Comparison of ENCODE assay signal across 27 cellular contexts in genomic region chr7:88637795-88638194, GRCh38.
"Had no signal": no experiment of that assay in that cellular context is flagged by ENCODE, and none has a peak within 500 bp of the region (broad histone marks: within the 10 kb centered on the region; RNA-seq: fewer than 3 reads in every experiment).

No MANE protein-coding gene starts in this region.

- H3K4me1 ChIP-seq: left ventricle myocardium inferior, prostate gland, spleen, stomach, testis, thyroid gland, transverse colon, upper lobe of left lung, vagina had no signal

- H3K9me3 ChIP-seq: left ventricle myocardium inferior, mucosa of descending colon, ovary, prostate gland, stomach, testis, thyroid gland, transverse colon, upper lobe of left lung, vagina had no signal

- H3K4me1 Mint-ChIP-seq: memory B cell; naive thymus-derived CD4-positive, alpha-beta T cell; stimulated activated memory B cell treated with anti-CD40 and anti-IgM and Interleukin-4, amounts not matched to agents 10 μg/mL and 1 μg/mL and 100 μg/mL, for 72 hours had no signal

- H3K27ac ChIP-seq: left ventricle myocardium inferior, ovary, prostate gland, skin epidermis, spleen, stomach, testis, thyroid gland, transverse colon, upper lobe of left lung, vagina had no signal

- ATAC-seq: mucosa of descending colon; naive thymus-derived CD4-positive, alpha-beta T cell; natural killer cell treated with Interleukin-12 subunit alpha and Interleukin-12 subunit beta and Interleukin-15 and Interleukin-18, amount 100 ng/mL, for 72 hours; right cardiac atrium; sciatic nerve; stimulated activated memory B cell treated with anti-CD40 and anti-IgM and Interleukin-4, amounts not matched to agents 10 μg/mL and 1 μg/mL and 100 μg/mL, for 72 hours had no signal

- H3K36me3 ChIP-seq: left ventricle myocardium inferior, ovary, prostate gland, spleen, stomach, thyroid gland, transverse colon, upper lobe of left lung, vagina had no signal

- DNase-seq: hippocampal formation; left ventricle myocardium inferior; midbrain; mucosa of descending colon; naive thymus-derived CD4-positive, alpha-beta T cell; ovary; posterior cingulate gyrus; retina; right cardiac atrium; spleen; stimulated activated CD4-positive, alpha-beta T cell treated with anti-CD3 and anti-CD28 coated beads, Interleukin-1b, Interleukin-23, amount 100 ng/mL, for 48 hours; stimulated activated CD4-positive, alpha-beta T cell treated with anti-CD3 and anti-CD28 coated beads, Interleukin-2, amount 100 ng/mL, for 48 hours; stimulated activated CD4-positive, alpha-beta T cell treated with anti-CD3 and anti-CD28 coated beads, Interleukin-4, amount 100 ng/mL, for 4 hours; stimulated activated CD8-positive, alpha-beta memory T cell treated with anti-CD3 and anti-CD28 coated beads, Interleukin-4, amount 100 ng/mL, for 48 hours; stimulated activated naive CD4-positive, alpha-beta T cell treated with Interleukin-2 at 50 U/mL for 16 hours; stomach; testis; thyroid gland; transverse colon; upper lobe of left lung had no signal

- H3K27ac Mint-ChIP-seq: memory B cell; naive thymus-derived CD4-positive, alpha-beta T cell; natural killer cell treated with Interleukin-12 subunit alpha and Interleukin-12 subunit beta and Interleukin-15 and Interleukin-18, amount 100 ng/mL, for 72 hours; stimulated activated memory B cell treated with anti-CD40 and anti-IgM and Interleukin-4, amounts not matched to agents 10 μg/mL and 1 μg/mL and 100 μg/mL, for 72 hours had no signal

- H3K27me3 ChIP-seq: ovary, spleen, stomach, testis, thyroid gland, transverse colon, upper lobe of left lung, vagina had no signal

- H3K4me3 Mint-ChIP-seq: memory B cell; naive thymus-derived CD4-positive, alpha-beta T cell; natural killer cell treated with Interleukin-12 subunit alpha and Interleukin-12 subunit beta and Interleukin-15 and Interleukin-18, amount 100 ng/mL, for 72 hours; stimulated activated memory B cell treated with anti-CD40 and anti-IgM and Interleukin-4, amounts not matched to agents 10 μg/mL and 1 μg/mL and 100 μg/mL, for 72 hours had no signal

- H3K36me3 Mint-ChIP-seq: memory B cell; naive thymus-derived CD4-positive, alpha-beta T cell; stimulated activated memory B cell treated with anti-CD40 and anti-IgM and Interleukin-4, amounts not matched to agents 10 μg/mL and 1 μg/mL and 100 μg/mL, for 72 hours had no signal

- H3K4me3 ChIP-seq: left ventricle myocardium inferior, mucosa of descending colon, ovary, prostate gland, skin epidermis, spleen, stomach, testis, thyroid gland, transverse colon, upper lobe of left lung, vagina had no signal

- H3K27me3 Mint-ChIP-seq: memory B cell; naive thymus-derived CD4-positive, alpha-beta T cell; natural killer cell treated with Interleukin-12 subunit alpha and Interleukin-12 subunit beta and Interleukin-15 and Interleukin-18, amount 100 ng/mL, for 72 hours; stimulated activated memory B cell treated with anti-CD40 and anti-IgM and Interleukin-4, amounts not matched to agents 10 μg/mL and 1 μg/mL and 100 μg/mL, for 72 hours had no signal
